ENCODE assay signal across 8 cellular contexts in genomic region chr20:51966296-51966971, GRCh38.
DNase-seq lines count a peak whose midpoint lies in the region; ATAC-seq and TF ChIP-seq lines count a peak whose summit lies in the region.

No MANE protein-coding gene starts in this region.

- WGBS in H9 (ENCODE audit: extremely low coverage, insufficient read length, low lambda C conversion rate), result no CpG with 5 or more reads among the region's 8 CpGs
- no CpG with 5 or more reads among the region's 8 CpGs for WGBS in mesendoderm (ENCODE audit: extremely low coverage, insufficient coverage, low lambda C conversion rate)

- H4K5ac ChIP-seq in H9 (ENCODE audit: insufficient read length, low read depth, low read length), result no peak overlapping the region
- H4K5ac ChIP-seq in mesendoderm (ENCODE audit: low read length), result no peak overlapping the region

- H3K36me3 ChIP-seq in Caco-2 (ENCODE audit: control insufficient read depth, insufficient read depth, low read length) (no peaks in the 10 kb centered on the region), mesendoderm (ENCODE audit: control insufficient read depth, insufficient read depth, low read length) (no peaks in the 10 kb centered on the region)

- H3T11ph ChIP-seq in H9 (ENCODE audit: low read length), result no peak overlapping the region

- peaks cover 9% of the 10 kb centered on the region for H3K36me3 Mint-ChIP-seq in Caco-2 (ENCODE audit: insufficient read depth, unreplicated experiment)
- H3K36me3 Mint-ChIP-seq in H9 (ENCODE audit: insufficient read depth in 1 of 3, low read depth in 3 of 3), result no peaks in the 10 kb centered on the region
- no peaks in the 10 kb centered on the region for H3K36me3 Mint-ChIP-seq in T-helper 17 cell (ENCODE audit: low read depth)

- H3K27me3 Mint-ChIP-seq in Caco-2 (ENCODE audit: insufficient read depth, unreplicated experiment) (no peaks in the 10 kb centered on the region), H9 (ENCODE audit: low read depth) (no peaks in the 10 kb centered on the region), T-helper 17 cell (peaks cover 26% of the 10 kb centered on the region)

- no peak overlapping the region for H2BK15ac ChIP-seq in H9 (ENCODE audit: low read depth, low read length)
- no peak overlapping the region for H2BK15ac ChIP-seq in mesendoderm (replicated peaks; ENCODE audit: low read depth)

- H3K23me2 ChIP-seq in H9 (ENCODE audit: insufficient read length, low read depth, low read length, poor library complexity, severe bottlenecking), result no peaks in the 10 kb centered on the region

- H3K79me1 ChIP-seq in H9 (ENCODE audit: insufficient read depth, low read depth, low read length, poor library complexity, severe bottlenecking), result no peaks in the 10 kb centered on the region
- H3K79me1 ChIP-seq in mesendoderm (ENCODE audit: low read length), result no peaks in the 10 kb centered on the region

- no peak overlapping the region for H3K27ac Mint-ChIP-seq in Caco-2 (ENCODE audit: unreplicated experiment)
- H3K27ac Mint-ChIP-seq in H9, result peak overlapping the region in 1 of 3 experiments; percentile 85; a peak in 1 of 7 replicates
- H3K27ac Mint-ChIP-seq in T-helper 17 cell, result no peak overlapping the region

- H3K14ac ChIP-seq in H9 (ENCODE audit: insufficient read depth, low read length), result no peak overlapping the region

- H3K18ac ChIP-seq in H9 (ENCODE audit: insufficient read length, low read depth, low read length) (no peak overlapping the region), mesendoderm (ENCODE audit: low read length) (no peak overlapping the region)

- H3K4me3 ChIP-seq in Caco-2 (ENCODE audit: low read depth, low read length) (no peak overlapping the region), mesendoderm (ENCODE audit: low read length) (no peak overlapping the region)

- H3K27me3 ChIP-seq in Caco-2 (replicated peaks; ENCODE audit: control insufficient read depth, insufficient read depth, low read length) (no peaks in the 10 kb centered on the region), H9 (ENCODE audit: insufficient read depth, low read length) (no peaks in the 10 kb centered on the region), mesendoderm (ENCODE audit: insufficient read depth, low read length, poor library complexity) (no peaks in the 10 kb centered on the region)

- H3K4ac ChIP-seq in H9 (ENCODE audit: low read depth, low read length), result no peak overlapping the region
- H3K4ac ChIP-seq in mesendoderm (ENCODE audit: low read depth, low read length), result no peak overlapping the region

- H4K20me1 ChIP-seq in H9 (ENCODE audit: control insufficient read depth, insufficient read depth, insufficient read length), result no peaks in the 10 kb centered on the region

- H4K91ac ChIP-seq in H9 (ENCODE audit: insufficient read length, low read depth, low read length), result no peak overlapping the region

- POLR2A ChIA-PET in Caco-2 (lab: Charles Lee), result interaction anchor here (1.3 kb wide), 1 partner anchor 167 kb away, joined by 5 read pairs; no protein-coding TSS in a partner anchor

- peak; percentile 86 to 88 for TF ChIP-seq CTCF in Caco-2 (IDR thresholded peaks at IDR 0.05; ENCODE audit: insufficient read depth in 1 of 2, low read depth in 1 of 2, low read length in 1 of 2, severe bottlenecking in 1 of 2, unreplicated experiment in 1 of 2)
- TF ChIP-seq CTCF in H9 (conservative IDR thresholded peaks at IDR 0.05), result peak; percentile 83

- H3K79me2 ChIP-seq in H9 (ENCODE audit: insufficient read depth, low read length) (no peaks in the 10 kb centered on the region), mesendoderm (ENCODE audit: control insufficient read depth, insufficient read depth, low read length) (no peaks in the 10 kb centered on the region)

- DNase-seq in Caco-2 (peak; percentile 87), H9 (peak; percentile 82), RPMI7951 (ENCODE audit: low read depth) (peak; percentile 81), epidermal melanocyte (ENCODE audit: insufficient read length, low spot score) (peak; percentile 52), mesendoderm (peak; percentile 94), T-helper 17 cell (no peak)

- H2AK5ac ChIP-seq in H9 (ENCODE audit: insufficient read length, low read length) (no peak overlapping the region), mesendoderm (ENCODE audit: low read length) (peak overlapping the region; percentile 73)

- intact Hi-C loops in Caco-2 (cut with micrococcal nuclease; ENCODE audit: unreplicated experiment), result loop anchor here (1.0 to 5.0 kb wide), 6 partner anchors 94 to 327 kb away; no protein-coding TSS in a partner anchor

- CTCF ChIA-PET in Caco-2 (lab: Charles Lee), result interaction anchor here (0.5 to 1.9 kb wide), 20 partner anchors 8 to 189 kb away, joined by 3 to 18 read pairs (median 5); no protein-coding TSS in a partner anchor

- H2AFZ ChIP-seq in H9 (ENCODE audit: low read length), result no peak overlapping the region

- H3K4me1 ChIP-seq in Caco-2, result peaks cover 6% of the 10 kb centered on the region; the same call in 1 of the 2 replicates
- H3K4me1 ChIP-seq in H9 (ENCODE audit: insufficient read depth, low read length), result peaks cover 6% of the 10 kb centered on the region
- peaks cover 8% of the 10 kb centered on the region for H3K4me1 ChIP-seq in mesendoderm (ENCODE audit: control insufficient read depth, low read depth, low read length)

- no peak overlapping the region for H2BK120ac ChIP-seq in H9 (ENCODE audit: low read depth, low read length, poor library complexity, severe bottlenecking)
- H2BK120ac ChIP-seq in mesendoderm (ENCODE audit: low read depth, low read length), result no peak overlapping the region

- H3K4me3 Mint-ChIP-seq in Caco-2 (ENCODE audit: unreplicated experiment) (no peak overlapping the region), H9 (no peak overlapping the region), T-helper 17 cell (no peak overlapping the region)

- H4K8ac ChIP-seq in H9 (replicated peaks; ENCODE audit: insufficient read length, low read depth, low read length), result no peak overlapping the region
- no peak overlapping the region for H4K8ac ChIP-seq in mesendoderm (ENCODE audit: low read depth, low read length)

- H2BK12ac ChIP-seq in H9 (ENCODE audit: insufficient read length, low read depth, low read length), result no peak overlapping the region

- H3K23ac ChIP-seq in H9 (ENCODE audit: insufficient read length, low read depth, low read length), result no peak overlapping the region
- no peak overlapping the region for H3K23ac ChIP-seq in mesendoderm (ENCODE audit: low read length)

- H3K4me2 ChIP-seq in H9 (ENCODE audit: insufficient read depth, insufficient read length, low read length) (no peak overlapping the region), mesendoderm (ENCODE audit: low read length) (no peak overlapping the region)

- H3K9me3 ChIP-seq in Caco-2, result no peaks in the 10 kb centered on the region
- H3K9me3 ChIP-seq in H9 (ENCODE audit: control insufficient read depth, low read depth, low read length), result no peaks in the 10 kb centered on the region
- H3K9me3 ChIP-seq in T-helper 17 cell (ENCODE audit: control insufficient read depth, low read length, poor library complexity, severe bottlenecking), result no peaks in the 10 kb centered on the region

- H3K27ac ChIP-seq in H9 (ENCODE audit: insufficient read length, low read depth, low read length), result no peak overlapping the region
- no peak overlapping the region for H3K27ac ChIP-seq in mesendoderm (ENCODE audit: low read depth, low read length)

- BruUV-seq in Caco-2 (replicated peaks; lab: Mats Ljungman, UMichigan), result no TSS peak

- no peak overlapping the region for H2BK5ac ChIP-seq in H9 (ENCODE audit: insufficient read length, low read length)
- H2BK5ac ChIP-seq in mesendoderm (ENCODE audit: low read length), result no peak overlapping the region

- peaks cover 11% of the 10 kb centered on the region for H3K4me1 Mint-ChIP-seq in Caco-2 (ENCODE audit: low read depth, unreplicated experiment)
- H3K4me1 Mint-ChIP-seq in H9, result peaks cover 25 to 26% of the 10 kb centered on the region in 2 experiments
- H3K4me1 Mint-ChIP-seq in T-helper 17 cell, result no peaks in the 10 kb centered on the region

- H3K56ac ChIP-seq in H9 (ENCODE audit: insufficient read length, low read depth, low read length), result no peak overlapping the region
- H3K56ac ChIP-seq in mesendoderm (ENCODE audit: low read length), result no peak overlapping the region

- ATAC-seq in HG02884 (IDR thresholded peaks at IDR 0.05; ENCODE audit: unreplicated experiment) (no peak), T-helper 17 cell (no peak), HG03520 (IDR thresholded peaks at IDR 0.05; ENCODE audit: unreplicated experiment) (no peak)

- H3K9me3 Mint-ChIP-seq in Caco-2 (ENCODE audit: unreplicated experiment) (no peaks in the 10 kb centered on the region), H9 (no peaks in the 10 kb centered on the region)

- H3K9ac ChIP-seq in H9 (ENCODE audit: extremely low read depth, insufficient read length, low read length), result no peak overlapping the region
- no peak overlapping the region for H3K9ac ChIP-seq in mesendoderm (ENCODE audit: low read length)

- H2BK20ac ChIP-seq in H9 (ENCODE audit: low read depth, low read length, poor library complexity, severe bottlenecking), result no peak overlapping the region

Comparison
In these comparisons a context has a peak if more than half of its experiments do, and no peak if none do; other contexts are left out.
1. DNase-seq: peak in Caco-2 (2 of 2), H9 (single experiment), RPMI7951 (single experiment), epidermal melanocyte (single experiment) and mesendoderm (single experiment); none in T-helper 17 cell (0 of 3).